In genomic region chr9:87337335-87338074, GRCh38 we compare ENCODE assay signal across 8 cellular contexts.
A peak's percentile ranks its signal among the peaks of the same experiment; 100 is the strongest.
DNase-seq lines count a peak whose midpoint lies in the region; ATAC-seq, FAIRE-seq and TF ChIP-seq lines count a peak whose summit lies in the region.

No MANE protein-coding gene starts in this region.

- no peak overlapping the region for H3K9ac ChIP-seq in mammary epithelial cell (ENCODE audit: insufficient read depth, low read length)
- H3K9ac ChIP-seq in HepG2 (ENCODE audit: insufficient read depth, low read depth, low read length): no peak overlapping the region

- CTCF ChIA-PET in activated naive CD4-positive, alpha-beta T cell treated with anti-CD3 and anti-CD28 coated beads for 36 hours (lab: Charles Lee): interaction anchor here (0.7 to 3.6 kb wide), 8 partner anchors 10 to 343 kb away, joined by 3 to 35 read pairs (median 4); no protein-coding TSS in a partner anchor
- CTCF ChIA-PET in mammary epithelial cell (lab: Charles Lee; ENCODE audit: low non-redundant PET): interaction anchor here (0.6 to 1.1 kb wide), 7 partner anchors 19 to 842 kb away, joined by 3 to 17 read pairs (median 5); partner anchors contain the start of gene DAPK1
- CTCF ChIA-PET in HepG2 (lab: Yijun Ruan, JAX; ENCODE audit: low intra/inter-chr PET ratio, low total read pairs): interaction anchor here (1.1 to 2.8 kb wide), 6 partner anchors 325 to 923 kb away, joined by 3 to 41 read pairs (median 4); no protein-coding TSS in a partner anchor

- TF ChIP-seq EP300 in HepG2 (IDR thresholded peaks at IDR 0.05; ENCODE audit: low read depth in 2 of 2, low read length in 2 of 2) (no peak), HepG2 (CRISPR knock-in tag; IDR thresholded peaks at IDR 0.05; ENCODE audit: borderline replicate concordance) (no peak)

- no peak overlapping the region for H3K27ac Mint-ChIP-seq in activated naive CD4-positive, alpha-beta T cell treated with anti-CD3 and anti-CD28 coated beads for 36 hours

- H3K4me3 Mint-ChIP-seq in activated naive CD4-positive, alpha-beta T cell treated with anti-CD3 and anti-CD28 coated beads for 36 hours: peak overlapping the region; percentile 62

- BruUV-seq in mammary epithelial cell (replicated peaks; lab: Mats Ljungman, UMichigan) (no TSS peak), HepG2 (replicated peaks; lab: Mats Ljungman, UMichigan) (no TSS peak)

- ATAC-seq in HepG2 (no peak), upper lobe of right lung (peak; percentile 9)

- no peaks in the 10 kb centered on the region for H3K36me3 Mint-ChIP-seq in activated naive CD4-positive, alpha-beta T cell treated with anti-CD3 and anti-CD28 coated beads for 36 hours (ENCODE audit: low read depth)

- H3K9me3 Mint-ChIP-seq in activated naive CD4-positive, alpha-beta T cell treated with anti-CD3 and anti-CD28 coated beads for 36 hours: no peaks in the 10 kb centered on the region

- POLR2A ChIA-PET in HepG2 (lab: Yijun Ruan, JAX): no interaction called here

- peaks cover 44% of the 10 kb centered on the region for H3K27me3 Mint-ChIP-seq in activated naive CD4-positive, alpha-beta T cell treated with anti-CD3 and anti-CD28 coated beads for 36 hours (ENCODE audit: low read depth)

- H3K4me1 ChIP-seq in mammary epithelial cell (ENCODE audit: insufficient read depth, low read length): peaks cover 16% of the 10 kb centered on the region
- H3K4me1 ChIP-seq in HepG2 (ENCODE audit: insufficient read depth, low read length): peaks cover 9% of the 10 kb centered on the region
- no peaks in the 10 kb centered on the region for H3K4me1 ChIP-seq in upper lobe of right lung

- in situ Hi-C loops in mammary epithelial cell (cut with MboI; ENCODE audit: low sequenced_read_pairs in 2 of 2): loop anchor here (5.0 to 25.0 kb wide), 4 partner anchors 325 to 477 kb away; no protein-coding TSS in a partner anchor
- in situ Hi-C loops in HepG2 (cut with HindIII; ENCODE audit: extremely low pct_ligation_motif_present, low pct_unique_long_range_greater_than_20kb): loop anchor here (5.0 to 10.0 kb wide), 2 partner anchors 157 to 325 kb away; partner anchors contain the start of gene DAPK1

- 4% methylated on average over 12 of the region's 13 CpGs for WGBS in mammary epithelial cell (ENCODE audit: low coverage, missing lambda C conversion rate)
- 39% methylated on average over 13 of the region's 13 CpGs for WGBS in HepG2 (ENCODE audit: low lambda C conversion rate)

- no peak for TF ChIP-seq RAD21 in HepG2 (CRISPR knock-in tag; IDR thresholded peaks at IDR 0.05)

- peaks cover 10% of the 10 kb centered on the region for H3K4me1 Mint-ChIP-seq in activated naive CD4-positive, alpha-beta T cell treated with anti-CD3 and anti-CD28 coated beads for 36 hours (ENCODE audit: low read depth)

- dilution Hi-C loops in mammary epithelial cell (cut with HindIII; ENCODE audit: low sequenced_read_pairs): no loop called here

- no peaks in the 10 kb centered on the region for H3K9me3 ChIP-seq in mammary epithelial cell (replicated peaks; ENCODE audit: insufficient read depth, low read length)
- H3K9me3 ChIP-seq in HepG2 (ENCODE audit: low read length): no peaks in the 10 kb centered on the region
- no peaks in the 10 kb centered on the region for H3K9me3 ChIP-seq in upper lobe of right lung

- TF ChIP-seq CTCF in mammary epithelial cell (conservative IDR thresholded peaks at IDR 0.05 in 1 of 2, IDR thresholded peaks at IDR 0.05 in 1 of 2; ENCODE audit: extremely low read depth in 1 of 2, insufficient read depth in 1 of 2, low read depth in 1 of 2, low read length in 2 of 2) (no peak), HepG2 (CRISPR knock-in tag; IDR thresholded peaks at IDR 0.05) (no peak), upper lobe of right lung (IDR thresholded peaks at IDR 0.05) (no peak)

- no peaks in the 10 kb centered on the region for H3K79me2 ChIP-seq in mammary epithelial cell (ENCODE audit: insufficient read depth, low read length)
- no peaks in the 10 kb centered on the region for H3K79me2 ChIP-seq in HepG2 (ENCODE audit: insufficient read depth, low read length)

- intact Hi-C loops in activated naive CD4-positive, alpha-beta T cell treated with anti-CD3 and anti-CD28 coated beads for 36 hours (cut with micrococcal nuclease): loop anchor here (1.0 to 5.0 kb wide), 4 partner anchors 305 to 475 kb away; partner anchors contain the start of gene GAS1
- intact Hi-C loops in mammary epithelial cell (cut with micrococcal nuclease): loop anchor here (1.0 to 10.0 kb wide), 7 partner anchors 37 to 707 kb away; no protein-coding TSS in a partner anchor
- intact Hi-C loops in HepG2 (cut with micrococcal nuclease; ENCODE audit: unreplicated experiment): loop anchor here (1.0 kb wide), 3 partner anchors 163 to 330 kb away; no protein-coding TSS in a partner anchor
- intact Hi-C loops in upper lobe of right lung (cut with DNase I): loop anchor here (10.0 kb wide), 1 partner anchor 327 kb away; no protein-coding TSS in a partner anchor
- intact Hi-C loops in posterior cingulate gyrus (cut with DNase I): loop anchor here (1.0 to 5.0 kb wide), 2 partner anchors 160 to 326 kb away; partner anchors contain the start of gene DAPK1

- no peaks in the 10 kb centered on the region for H4K20me1 ChIP-seq in mammary epithelial cell (ENCODE audit: insufficient read depth, low read length)
- H4K20me1 ChIP-seq in HepG2 (ENCODE audit: insufficient read depth, low read length): no peaks in the 10 kb centered on the region

- no peak for DNase-seq in activated naive CD4-positive, alpha-beta T cell treated with anti-CD3 and anti-CD28 coated beads for 36 hours
- no peak for DNase-seq in activated naive CD4-positive, alpha-beta T cell (lab: John Stamatoyannopoulos, UW)
- DNase-seq in mammary epithelial cell (peak; percentile 9), HepG2 (ENCODE audit: low spot score) (no peak), upper lobe of right lung (no peak), posterior cingulate gyrus (no peak), SW 1271 (lab: John Stamatoyannopoulos, UW) (no peak)
- no peak for DNase-seq in activated CD4-positive, alpha-beta T cell treated with anti-CD3 and anti-CD28 coated beads, Interleukin-2, amount 50 U/mL, for 48 hours

- H3K36me3 ChIP-seq in mammary epithelial cell (ENCODE audit: insufficient read depth, low read length): no peaks in the 10 kb centered on the region
- no peaks in the 10 kb centered on the region for H3K36me3 ChIP-seq in HepG2 (replicated peaks in 1 of 2; ENCODE audit: control insufficient read depth in 1 of 2, insufficient read depth in 2 of 2, low read length in 2 of 2)
- H3K36me3 ChIP-seq in upper lobe of right lung: no peaks in the 10 kb centered on the region

- no peak for FAIRE-seq in HepG2 (lab: Jason Lieb, UNC)

- H3K27me3 ChIP-seq in mammary epithelial cell (ENCODE audit: insufficient read depth, low read length) (no peaks in the 10 kb centered on the region), HepG2 (ENCODE audit: control insufficient read depth in 1 of 2, insufficient read depth in 2 of 2, low read length in 2 of 2) (peaks cover 0 to 18% of the 10 kb centered on the region in 2 experiments; a peak in 3 of 5 replicates), upper lobe of right lung (no peaks in the 10 kb centered on the region)

- H3K4me2 ChIP-seq in mammary epithelial cell (ENCODE audit: insufficient read depth, low read depth, low read length) (peak overlapping the region; percentile 80), HepG2 (ENCODE audit: low read depth, low read length) (peak overlapping the region; percentile 66)

- TF ChIP-seq POLR2A in HepG2 (IDR thresholded peaks at IDR 0.05; ENCODE audit: insufficient read depth in 1 of 2, low read depth in 2 of 2, low read length in 2 of 2): no peak

- H3K4me3 ChIP-seq in mammary epithelial cell (replicated peaks in 1 of 3; ENCODE audit: insufficient read depth in 1 of 3, low read depth in 2 of 3, low read length in 3 of 3): peak overlapping the region; percentile 20 to 34 (median 25)
- H3K4me3 ChIP-seq in HepG2 (replicated peaks in 1 of 3; ENCODE audit: insufficient read depth in 1 of 3, low read depth in 2 of 3, low read length in 3 of 3): peak overlapping the region in 1 of 3 experiments; percentile 45; a peak in 2 of 6 replicates
- H3K4me3 ChIP-seq in upper lobe of right lung: peak overlapping the region; percentile 45

- H3K27ac ChIP-seq in mammary epithelial cell (ENCODE audit: insufficient read depth, low read depth, low read length) (no peak overlapping the region), HepG2 (ENCODE audit: extremely low read length, insufficient read depth, low read length) (no peak overlapping the region), upper lobe of right lung (no peak overlapping the region)

- H2AFZ ChIP-seq in mammary epithelial cell (ENCODE audit: low read depth, low read length) (peak overlapping the region; percentile 57), HepG2 (ENCODE audit: low read length) (no peak overlapping the region)

TF ChIP-seq in HepG2, 621 proteins besides CTCF, POLR2A, EP300 and RAD21:
- TF ChIP-seq GMEB2 (CRISPR knock-in tag; IDR thresholded peaks at IDR 0.05; ENCODE audit: low read depth) (no peak), ZNF788 (CRISPR knock-in tag; IDR thresholded peaks at IDR 0.05; ENCODE audit: borderline replicate concordance) (no peak), SMAD3 (CRISPR knock-in tag; IDR thresholded peaks at IDR 0.05) (no peak; the same call in 1 of the 2 replicates), PHF8 (CRISPR knock-in tag; IDR thresholded peaks at IDR 0.05) (no peak), IRF1 (CRISPR knock-in tag; IDR thresholded peaks at IDR 0.05; ENCODE audit: low read depth) (no peak), SRSF9 (IDR thresholded peaks at IDR 0.05; ENCODE audit: borderline replicate concordance, insufficient read depth, low read depth, low read length, poor library complexity, severe bottlenecking) (no peak)
